In the genomic region with DNA sequence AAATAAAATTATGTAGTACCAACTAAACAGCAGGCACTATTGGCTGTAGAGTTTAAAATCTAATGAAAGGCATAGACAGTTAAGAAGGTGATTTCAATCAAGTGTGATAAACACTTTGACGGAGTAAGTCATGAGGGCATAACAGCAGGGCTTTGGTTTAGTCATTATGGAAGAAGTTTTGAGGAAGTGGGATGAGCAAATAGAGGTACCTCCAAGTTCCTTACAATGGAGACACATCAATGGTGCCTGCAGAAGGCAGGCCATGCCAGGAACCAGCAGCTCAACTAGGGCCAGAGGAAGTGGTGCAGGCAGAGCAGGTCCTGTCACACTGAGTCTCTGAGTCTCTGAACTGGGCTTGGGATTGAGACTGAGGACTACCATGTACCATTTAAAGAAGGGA, we compare ENCODE assay signal across 25 cellular contexts.
DNase-seq lines count a peak whose midpoint lies in the region; ATAC-seq, FAIRE-seq and TF ChIP-seq lines count a peak whose summit lies in the region.
"Had no signal": no experiment of that assay in that cellular context is flagged by ENCODE, and none has a peak within 500 bp of the region (broad histone marks: within the 10 kb centered on the region; RNA-seq: fewer than 3 reads in every experiment).

No MANE protein-coding gene starts in this region.

- peaks cover 8% of the 10 kb centered on the region for H3K36me3 Mint-ChIP-seq in glutamatergic neuron (ENCODE audit: unreplicated experiment)

- H3K9me2 ChIP-seq in OCI-LY1 (ENCODE audit: low read depth, low read length) = no peaks in the 10 kb centered on the region

- H4K20me1 ChIP-seq in OCI-LY1 (ENCODE audit: insufficient read depth, low read length) = no peaks in the 10 kb centered on the region
- H4K20me1 ChIP-seq: BLaER1 had no signal

- ATAC-seq in GM21390 (IDR thresholded peaks at IDR 0.05; ENCODE audit: unreplicated experiment) (no peak), HG03521 (IDR thresholded peaks at IDR 0.05; ENCODE audit: unreplicated experiment) (no peak)
- ATAC-seq: HCT116 had no signal

- peak overlapping the region; percentile 24 for H3K4me2 ChIP-seq in OCI-LY1 (ENCODE audit: low read length)
- H3K4me2 ChIP-seq: BLaER1 had no signal

- no peaks in the 10 kb centered on the region for H3K27me3 ChIP-seq in OCI-LY1 (ENCODE audit: insufficient read depth, low read length)
- H3K27me3 ChIP-seq: BLaER1, Peyer's patch, SJSA1 had no signal

- peaks cover 4% of the 10 kb centered on the region for H3K27me3 Mint-ChIP-seq in glutamatergic neuron (ENCODE audit: unreplicated experiment)
- H3K27me3 Mint-ChIP-seq: CD4-positive, alpha-beta T cell had no signal

- H3K79me2 ChIP-seq in OCI-LY1 (ENCODE audit: insufficient read depth, low read length) = no peaks in the 10 kb centered on the region

- no peak overlapping the region for H3K4me3 ChIP-seq in OCI-LY1 (ENCODE audit: low read depth, low read length, poor library complexity, severe bottlenecking)
- H3K4me3 ChIP-seq: BLaER1, Peyer's patch, SJSA1 had no signal

- CTCF ChIA-PET in GM10248 (lab: Yijun Ruan, JAX) = no interaction called here

- DNase-seq in GM12891 (ENCODE audit: insufficient read length, low spot score) = no peak
- DNase-seq in MV-4-11 (lab: John Stamatoyannopoulos, UW) = peak; percentile 73
- DNase-seq in glutamatergic neuron = no peak
- DNase-seq in GM10248 (ENCODE audit: extremely low spot score) = no peak
- DNase-seq in mesenteric fat pad (ENCODE audit: low spot score) = no peak
- DNase-seq: ACHN; CD4-positive, alpha-beta T cell; COR-L47; DMS79 treated with DMSO at 0.1 percent for 48 hours; MM.1S; NCI-H1417; NCI-H1694 treated with DMSO at 0.1 percent for 48 hours; NCI-H446; NCI-H526; Peyer's patch; T-helper 2 cell had no signal

- peak overlapping the region; percentile 94 for H2AFZ ChIP-seq in OCI-LY1 (ENCODE audit: low read length)

- peaks cover 7% of the 10 kb centered on the region for H3K9me3 Mint-ChIP-seq in glutamatergic neuron (ENCODE audit: unreplicated experiment)

- peak overlapping the region; percentile 67 for H3K27ac ChIP-seq in OCI-LY1 (ENCODE audit: low read depth, low read length, poor library complexity, severe bottlenecking)
- H3K27ac ChIP-seq: 22Rv1, BLaER1, Peyer's patch, SJSA1 had no signal

- H3K9me3 ChIP-seq in OCI-LY1 (ENCODE audit: low read length) = peaks cover 19% of the 10 kb centered on the region

- peak overlapping the region; percentile 19 for H3K27ac Mint-ChIP-seq in glutamatergic neuron (ENCODE audit: unreplicated experiment)
- H3K27ac Mint-ChIP-seq: CD4-positive, alpha-beta T cell had no signal

- no peaks in the 10 kb centered on the region for H3F3A ChIP-seq in OCI-LY1 (ENCODE audit: insufficient read depth, low read length)

- FAIRE-seq in GM12891 (lab: Jason Lieb, UNC) = no peak
- FAIRE-seq: GM19239, H1 had no signal

- no peaks in the 10 kb centered on the region for H3K36me3 ChIP-seq in OCI-LY1 (ENCODE audit: insufficient read depth, low read length)
- H3K36me3 ChIP-seq: BLaER1, Peyer's patch, SJSA1 had no signal

- TF ChIP-seq CTCF in OCI-LY1 (IDR thresholded peaks at IDR 0.05; ENCODE audit: low read length) = no peak
- TF ChIP-seq CTCF in glutamatergic neuron (IDR thresholded peaks at IDR 0.05; ENCODE audit: partially characterized antibody, unreplicated experiment) = no peak
- no peak for TF ChIP-seq CTCF in GM10248 (IDR thresholded peaks at IDR 0.05; ENCODE audit: control extremely low read depth, extremely low read depth, low read depth, missing control alignments)

- peaks cover 37% of the 10 kb centered on the region for H3K4me1 ChIP-seq in OCI-LY1 (ENCODE audit: insufficient read depth, low read length, severe bottlenecking)
- H3K4me1 ChIP-seq: BLaER1, Peyer's patch, SJSA1 had no signal

- no peak overlapping the region; the same call in 1 of the 2 replicates for H3K9ac ChIP-seq in OCI-LY1 (ENCODE audit: low read length)
- H3K9ac ChIP-seq: BLaER1 had no signal

- H3K4me3 Mint-ChIP-seq in glutamatergic neuron (ENCODE audit: unreplicated experiment) = no peak overlapping the region
- H3K4me3 Mint-ChIP-seq: CD4-positive, alpha-beta T cell had no signal

- POLR2A ChIA-PET in GM10248 (lab: Yijun Ruan, JAX) = no interaction called here

- peaks cover 5% of the 10 kb centered on the region for H3K4me1 Mint-ChIP-seq in glutamatergic neuron (ENCODE audit: low read depth, unreplicated experiment)

- no peak for TF ChIP-seq POLR2A in GM12891 (IDR thresholded peaks at IDR 0.05; ENCODE audit: low read depth, low read length)

TF ChIP-seq in GM12891, 5 proteins besides CTCF, POLR2A, EP300 and RAD21:
- no peak for TF ChIP-seq PAX5 (IDR thresholded peaks at IDR 0.05; ENCODE audit: insufficient read depth, low read length, severe bottlenecking)
- peak; percentile 75 for TF ChIP-seq SPI1 (IDR thresholded peaks at IDR 0.05; ENCODE audit: low read depth, low read length)
